In genomic region chr4:108148316-108148715, GRCh38 we compare ENCODE assay signal across 14 cellular contexts. TPM values are rescaled to one million over a fixed set of nuclear protein-coding genes. Genes with fewer than 3 reads are reported as not detected.
DNase-seq lines count a peak whose midpoint lies in the region; ATAC-seq and TF ChIP-seq lines count a peak whose summit lies in the region.
"Had no signal": no experiment of that assay in that cellular context is flagged by ENCODE, and none has a peak within 500 bp of the region (broad histone marks: within the 10 kb centered on the region; RNA-seq: fewer than 3 reads in every experiment).

No MANE protein-coding gene starts in this region.

- peaks cover 90% of the 10 kb centered on the region for H3K4me1 Mint-ChIP-seq in activated T-helper 1 cell treated with anti-CD3 and anti-CD28 coated beads, Interleukin-12 subunit alpha, Interleukin-12 subunit beta, Interleukin-2, Interleukin-4 antibody, amounts not matched to agents 30 ng/mL and 10 ng/mL and 1 ng/mL, durations not matched to agents 14 hours and 24 hours and 36 hours (ENCODE audit: low read depth)
- no peaks in the 10 kb centered on the region for H3K4me1 Mint-ChIP-seq in stimulated activated effector memory CD8-positive, alpha-beta T cell treated with anti-CD3 and anti-CD28 coated beads, Interleukin-12 subunit alpha, Interleukin-12 subunit beta, amount 100 ng/mL, for 72 hours

- peak; percentile 44 for ATAC-seq in GM21717 (IDR thresholded peaks at IDR 0.05; ENCODE audit: unreplicated experiment)
- ATAC-seq in stimulated activated effector memory CD8-positive, alpha-beta T cell treated with anti-CD3 and anti-CD28 coated beads, Interleukin-12 subunit alpha, Interleukin-12 subunit beta, amount 100 ng/mL, for 72 hours, result peak; percentile 60
- ATAC-seq in HG03442 (IDR thresholded peaks at IDR 0.05; ENCODE audit: unreplicated experiment), result no peak
- no peak for ATAC-seq in HG03175 (IDR thresholded peaks at IDR 0.05; ENCODE audit: unreplicated experiment)
- ATAC-seq: left lobe of liver had no signal

- no peaks in the 10 kb centered on the region for H3K9me3 Mint-ChIP-seq in activated T-helper 1 cell treated with anti-CD3 and anti-CD28 coated beads, Interleukin-12 subunit alpha, Interleukin-12 subunit beta, Interleukin-2, Interleukin-4 antibody, amounts not matched to agents 30 ng/mL and 10 ng/mL and 1 ng/mL, durations not matched to agents 14 hours and 24 hours and 36 hours
- H3K9me3 Mint-ChIP-seq in stimulated activated effector memory CD8-positive, alpha-beta T cell treated with anti-CD3 and anti-CD28 coated beads, Interleukin-12 subunit alpha, Interleukin-12 subunit beta, amount 100 ng/mL, for 72 hours, result no peaks in the 10 kb centered on the region

- peaks cover 38% of the 10 kb centered on the region for H3K36me3 Mint-ChIP-seq in activated T-helper 1 cell treated with anti-CD3 and anti-CD28 coated beads, Interleukin-12 subunit alpha, Interleukin-12 subunit beta, Interleukin-2, Interleukin-4 antibody, amounts not matched to agents 30 ng/mL and 10 ng/mL and 1 ng/mL, durations not matched to agents 14 hours and 24 hours and 36 hours (ENCODE audit: low read depth)
- no peaks in the 10 kb centered on the region for H3K36me3 Mint-ChIP-seq in stimulated activated effector memory CD8-positive, alpha-beta T cell treated with anti-CD3 and anti-CD28 coated beads, Interleukin-12 subunit alpha, Interleukin-12 subunit beta, amount 100 ng/mL, for 72 hours

- H3K27ac Mint-ChIP-seq in activated T-helper 1 cell treated with anti-CD3 and anti-CD28 coated beads, Interleukin-12 subunit alpha, Interleukin-12 subunit beta, Interleukin-2, Interleukin-4 antibody, amounts not matched to agents 30 ng/mL and 10 ng/mL and 1 ng/mL, durations not matched to agents 14 hours and 24 hours and 36 hours, result peak overlapping the region; percentile 67
- H3K27ac Mint-ChIP-seq in stimulated activated effector memory CD8-positive, alpha-beta T cell treated with anti-CD3 and anti-CD28 coated beads, Interleukin-12 subunit alpha, Interleukin-12 subunit beta, amount 100 ng/mL, for 72 hours, result no peak overlapping the region

- H3K4me1 ChIP-seq in cardiac muscle cell (ENCODE audit: low read depth), result peaks cover 32% of the 10 kb centered on the region
- no peaks in the 10 kb centered on the region for H3K4me1 ChIP-seq in right atrium auricular region
- H3K4me1 ChIP-seq: prostate gland, transverse colon had no signal

- H3K27me3 ChIP-seq in cardiac muscle cell, result no peaks in the 10 kb centered on the region
- H3K27me3 ChIP-seq in right atrium auricular region, result no peaks in the 10 kb centered on the region
- H3K27me3 ChIP-seq: SJCRH30, transverse colon had no signal

- no peak for DNase-seq in cardiac muscle cell (ENCODE audit: low read depth in 1 of 2, low spot score in 1 of 2)
- no peak for DNase-seq in right atrium auricular region (ENCODE audit: low spot score)
- DNase-seq in activated T-helper 1 cell treated with anti-CD3 and anti-CD28 coated beads, Interleukin-12 subunit alpha, Interleukin-12 subunit beta, Interleukin-2, Interleukin-4 antibody, amounts not matched to agents 30 ng/mL and 10 ng/mL and 1 ng/mL, durations not matched to agents 14 hours and 24 hours and 36 hours (ENCODE audit: low spot score), result no peak
- DNase-seq in stimulated activated effector memory CD8-positive, alpha-beta T cell treated with anti-CD3 and anti-CD28 coated beads, Interleukin-12 subunit alpha, Interleukin-12 subunit beta, amount 100 ng/mL, for 72 hours (ENCODE audit: low spot score in 2 of 2), result no peak
- DNase-seq in NCI-H2081 treated with DMSO at 0.1 percent for 48 hours (lab: John Stamatoyannopoulos, UW), result no peak
- DNase-seq: aorta, dermis blood vessel endothelial cell, SJCRH30, transverse colon had no signal

- H3K4me3 ChIP-seq in cardiac muscle cell (no peak overlapping the region), right atrium auricular region (no peak overlapping the region)
- H3K4me3 ChIP-seq: prostate gland, SJCRH30, transverse colon had no signal

- intact Hi-C loops in activated T-helper 1 cell treated with anti-CD3 and anti-CD28 coated beads, Interleukin-12 subunit alpha, Interleukin-12 subunit beta, Interleukin-2, Interleukin-4 antibody, amounts not matched to agents 30 ng/mL and 10 ng/mL and 1 ng/mL, durations not matched to agents 14 hours and 24 hours and 36 hours (cut with micrococcal nuclease), result loop anchor here (1.0 kb wide), 2 partner anchors 8 to 9 kb away; no protein-coding TSS in a partner anchor

- H3K27ac ChIP-seq in cardiac muscle cell (peak overlapping the region; percentile 37), right atrium auricular region (no peak overlapping the region)
- H3K27ac ChIP-seq: prostate gland, SJCRH30, transverse colon had no signal

- H3K36me3 ChIP-seq in cardiac muscle cell (peaks cover 4% of the 10 kb centered on the region), right atrium auricular region (no peaks in the 10 kb centered on the region)
- H3K36me3 ChIP-seq: prostate gland, transverse colon had no signal

- H3K4me3 Mint-ChIP-seq in activated T-helper 1 cell treated with anti-CD3 and anti-CD28 coated beads, Interleukin-12 subunit alpha, Interleukin-12 subunit beta, Interleukin-2, Interleukin-4 antibody, amounts not matched to agents 30 ng/mL and 10 ng/mL and 1 ng/mL, durations not matched to agents 14 hours and 24 hours and 36 hours, result peak overlapping the region; percentile 17
- H3K4me3 Mint-ChIP-seq in stimulated activated effector memory CD8-positive, alpha-beta T cell treated with anti-CD3 and anti-CD28 coated beads, Interleukin-12 subunit alpha, Interleukin-12 subunit beta, amount 100 ng/mL, for 72 hours, result no peak overlapping the region

- no peak for TF ChIP-seq CTCF in cardiac muscle cell (IDR thresholded peaks at IDR 0.05; ENCODE audit: low read depth, low read length)
- no peak for TF ChIP-seq CTCF in right atrium auricular region (IDR thresholded peaks at IDR 0.05)

- no peaks in the 10 kb centered on the region for H3K27me3 Mint-ChIP-seq in activated T-helper 1 cell treated with anti-CD3 and anti-CD28 coated beads, Interleukin-12 subunit alpha, Interleukin-12 subunit beta, Interleukin-2, Interleukin-4 antibody, amounts not matched to agents 30 ng/mL and 10 ng/mL and 1 ng/mL, durations not matched to agents 14 hours and 24 hours and 36 hours (ENCODE audit: insufficient read depth)

- H3K9me3 ChIP-seq in cardiac muscle cell (ENCODE audit: low read depth), result no peaks in the 10 kb centered on the region
- H3K9me3 ChIP-seq in right atrium auricular region, result no peaks in the 10 kb centered on the region
- H3K9me3 ChIP-seq: prostate gland, SJCRH30, transverse colon had no signal

RNA-seq across cellular contexts. Expression of gene LEF1, which starts 20.4 kb away (rescaled TPM):
- 67.2 and 70.3 TPM in 2 replicates for total RNA-seq in cardiac muscle cell
- polyA plus RNA-seq in cardiac muscle cell, result 45.8 and 69.1 TPM in 2 replicates
- 1 to 10 TPM in 1 of 2 donors, not detected in 1; 3.4 TPM for total RNA-seq in right atrium auricular region
- total RNA-seq in activated T-helper 1 cell treated with anti-CD3 and anti-CD28 coated beads, Interleukin-12 subunit alpha, Interleukin-12 subunit beta, Interleukin-2, Interleukin-4 antibody, amounts not matched to agents 30 ng/mL and 10 ng/mL and 1 ng/mL, durations not matched to agents 14 hours and 24 hours and 36 hours, result 133 and 139 TPM in 2 replicates

Comparison
In these comparisons a context has a peak if more than half of its experiments do, and no peak if none do; other contexts are left out.
1. RNA of gene LEF1, which starts 20.4 kb away (total RNA-seq): 133 to 139 TPM in activated T-helper 1 cell treated with anti-CD3 and anti-CD28 coated beads, Interleukin-12 subunit alpha, Interleukin-12 subunit beta, Interleukin-2, Interleukin-4 antibody, amounts not matched to agents 30 ng/mL and 10 ng/mL and 1 ng/mL, durations not matched to agents 14 hours and 24 hours and 36 hours and 67.2 to 70.3 TPM in cardiac muscle cell; 3.4 TPM in right atrium auricular region; every median in the first group is over 10 times any median in the second.
2. ATAC-seq: peak in GM21717 (single experiment) and stimulated activated effector memory CD8-positive, alpha-beta T cell treated with anti-CD3 and anti-CD28 coated beads, Interleukin-12 subunit alpha, Interleukin-12 subunit beta, amount 100 ng/mL, for 72 hours (single experiment); none in HG03442 (single experiment) and HG03175 (single experiment).